24 cellular contexts compared by ENCODE assay signal in the genomic region with DNA sequence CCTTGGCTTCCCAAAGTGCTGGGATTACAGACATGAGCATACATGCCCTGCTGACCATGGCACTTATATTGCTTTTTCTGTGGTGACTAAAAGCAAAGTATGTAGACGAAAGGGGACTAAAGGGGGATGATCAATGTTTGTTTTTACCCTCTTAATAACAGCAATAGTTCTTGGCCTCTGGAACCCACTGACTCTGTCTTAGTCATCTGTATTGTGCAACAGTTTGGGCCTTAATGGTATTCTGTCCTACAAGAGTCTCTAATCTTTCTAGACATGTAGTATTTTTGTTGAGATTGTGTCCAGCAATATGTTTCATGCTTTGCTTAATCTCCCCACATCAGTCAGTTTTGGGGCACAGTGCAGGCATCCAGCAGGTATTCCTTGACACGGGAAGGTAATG.
DNase-seq lines count a peak whose midpoint lies in the region; ATAC-seq, FAIRE-seq and TF ChIP-seq lines count a peak whose summit lies in the region.
"Had no signal": no experiment of that assay in that cellular context is flagged by ENCODE, and none has a peak within 500 bp of the region (broad histone marks: within the 10 kb centered on the region; RNA-seq: fewer than 3 reads in every experiment).

No MANE protein-coding gene starts in this region.

- TF ChIP-seq RAD21 in K562 (CRISPR knock-in tag; conservative IDR thresholded peaks at IDR 0.05 in 1 of 2, IDR thresholded peaks at IDR 0.05 in 1 of 2): no peak

- POLR2A ChIA-PET in K562 (lab: Yijun Ruan, JAX): no interaction called here

- H3K9me1 ChIP-seq in K562 (ENCODE audit: control insufficient read depth, insufficient read depth, low read length): no peaks in the 10 kb centered on the region

- H3K27me3 Mint-ChIP-seq in HFFc6 (ENCODE audit: insufficient read depth): no peaks in the 10 kb centered on the region
- H3K27me3 Mint-ChIP-seq in activated T-helper 17 cell treated with anti-CD3 and anti-CD28 coated beads, Interleukin-2, amount 50 U/mL, for 72 hours: no peaks in the 10 kb centered on the region

- ATAC-seq in K562: peak; percentile 49; the same call in 2 of the 3 replicates
- no peak for ATAC-seq in activated T-helper 17 cell treated with anti-CD3 and anti-CD28 coated beads, Interleukin-2, amount 50 U/mL, for 72 hours (replicated peaks)
- ATAC-seq: activated CD8-positive, alpha-beta T cell treated with anti-CD3 and anti-CD28 coated beads for 36 hours; SK-N-SH treated with all-trans-retinoic acid at 6 μM for 48 hours had no signal

- in situ Hi-C loops in K562 (cut with MboI): no loop called here

- peaks cover 5% of the 10 kb centered on the region; the same call in 1 of the 2 replicates for H3K36me3 Mint-ChIP-seq in HFFc6 (ENCODE audit: low read depth)
- no peaks in the 10 kb centered on the region for H3K36me3 Mint-ChIP-seq in activated T-helper 17 cell treated with anti-CD3 and anti-CD28 coated beads, Interleukin-2, amount 50 U/mL, for 72 hours (ENCODE audit: low read depth)
- H3K36me3 Mint-ChIP-seq: IgD-negative memory B cell had no signal

- no peak overlapping the region for H3K4me2 ChIP-seq in K562 (ENCODE audit: insufficient read depth, low read length)
- no peak overlapping the region for H3K4me2 ChIP-seq in osteoblast (ENCODE audit: insufficient read depth, low read length)

- H3K27ac ChIP-seq in K562 (ENCODE audit: extremely low read depth, low read depth, low read length): no peak overlapping the region
- H3K27ac ChIP-seq in osteoblast (ENCODE audit: low read depth, low read length): no peak overlapping the region
- H3K27ac ChIP-seq: adrenal gland, neutrophil, suprapubic skin, uterus had no signal

- H3K27ac Mint-ChIP-seq in HFFc6: no peak overlapping the region
- no peak overlapping the region for H3K27ac Mint-ChIP-seq in activated T-helper 17 cell treated with anti-CD3 and anti-CD28 coated beads, Interleukin-2, amount 50 U/mL, for 72 hours
- H3K27ac Mint-ChIP-seq: activated CD8-positive, alpha-beta T cell treated with anti-CD3 and anti-CD28 coated beads for 36 hours had no signal

- CTCF ChIA-PET in K562 (lab: Yijun Ruan, JAX; ENCODE audit: low intra/inter-chr PET ratio): no interaction called here

- 23% methylated on average over 2 of the region's 2 CpGs for WGBS in K562 (ENCODE audit: insufficient coverage, low coverage, missing lambda C conversion rate)

- H4K20me1 ChIP-seq in K562 (replicated peaks; ENCODE audit: control insufficient read depth, insufficient read depth, low read length): no peaks in the 10 kb centered on the region
- H4K20me1 ChIP-seq in osteoblast (ENCODE audit: insufficient read depth, low read length): no peaks in the 10 kb centered on the region

- H3K4me3 Mint-ChIP-seq in HFFc6: no peak overlapping the region
- H3K4me3 Mint-ChIP-seq in activated T-helper 17 cell treated with anti-CD3 and anti-CD28 coated beads, Interleukin-2, amount 50 U/mL, for 72 hours: no peak overlapping the region
- H3K4me3 Mint-ChIP-seq: activated CD8-positive, alpha-beta T cell treated with anti-CD3 and anti-CD28 coated beads for 36 hours; IgD-negative memory B cell had no signal

- intact Hi-C loops in K562 (cut with micrococcal nuclease): no loop called here

- H3K9me3 Mint-ChIP-seq in HFFc6: peaks cover 22% of the 10 kb centered on the region
- no peaks in the 10 kb centered on the region for H3K9me3 Mint-ChIP-seq in activated T-helper 17 cell treated with anti-CD3 and anti-CD28 coated beads, Interleukin-2, amount 50 U/mL, for 72 hours

- DNase-seq in Daoy (ENCODE audit: low read depth) (peak; percentile 7), M059J (ENCODE audit: low read depth) (peak; percentile 19), K562 (ENCODE audit: extremely low read depth in 1 of 4, low spot score in 3 of 4) (peak in 1 of 4 experiments; percentile 15), foreskin fibroblast (peak; percentile 58 to 89), HFFc6 (no peak), osteoblast (ENCODE audit: insufficient read length, low spot score, missing footprints) (no peak)
- DNase-seq in stimulated activated naive CD4-positive, alpha-beta T cell (lab: John Stamatoyannopoulos, UW): no peak
- DNase-seq: activated CD4-positive, CD25-positive, alpha-beta regulatory T cell; activated CD8-positive, alpha-beta T cell treated with anti-CD3 and anti-CD28 coated beads for 36 hours; adrenal gland; central memory CD4-positive, alpha-beta T cell; erythroblast; head of caudate nucleus; NCI-H1105; NCI-H524; RPMI8226; stimulated activated CD4-positive, alpha-beta T cell treated with anti-CD3 and anti-CD28 coated beads, Interleukin-15, amount 100 ng/mL, for 24 hours; T1000; uterus had no signal

- no peak for TF ChIP-seq POLR2A in K562 (conservative IDR thresholded peaks at IDR 0.05)

- no peak overlapping the region for H3K9ac ChIP-seq in K562 (ENCODE audit: insufficient read depth in 1 of 2, low read depth in 2 of 2, low read length in 2 of 2)

- no peaks in the 10 kb centered on the region for H3K9me3 ChIP-seq in K562 (replicated peaks; ENCODE audit: control insufficient read depth, insufficient read depth, low read depth, low read length)
- no peaks in the 10 kb centered on the region for H3K9me3 ChIP-seq in osteoblast (ENCODE audit: low read depth, low read length)
- H3K9me3 ChIP-seq: adrenal gland, neutrophil, suprapubic skin, uterus had no signal

- H3K36me3 ChIP-seq in K562 (ENCODE audit: control insufficient read depth, insufficient read depth, low read length) (no peaks in the 10 kb centered on the region), osteoblast (ENCODE audit: insufficient read depth, low read length) (no peaks in the 10 kb centered on the region)
- H3K36me3 ChIP-seq: adrenal gland, neutrophil, suprapubic skin, uterus had no signal

- no peak for TF ChIP-seq CTCF in K562 (IDR thresholded peaks at IDR 0.05 in 2 of 3, conservative IDR thresholded peaks at IDR 0.05 in 1 of 3; ENCODE audit: insufficient read depth in 2 of 3, low read depth in 1 of 3, low read length in 3 of 3)
- no peak for TF ChIP-seq CTCF in foreskin fibroblast (IDR thresholded peaks at IDR 0.05; ENCODE audit: low read depth, low read length)
- no peak for TF ChIP-seq CTCF in HFFc6 (IDR thresholded peaks at IDR 0.05)
- TF ChIP-seq CTCF in osteoblast (IDR thresholded peaks at IDR 0.05; ENCODE audit: extremely low read depth, low read depth, low read length): no peak

- H3K79me2 ChIP-seq in K562 (ENCODE audit: control insufficient read depth, insufficient read depth, low read length) (no peaks in the 10 kb centered on the region), osteoblast (ENCODE audit: insufficient read depth, low read length) (no peaks in the 10 kb centered on the region)

- no peaks in the 10 kb centered on the region for H3K4me1 Mint-ChIP-seq in HFFc6 (ENCODE audit: low read depth)
- H3K4me1 Mint-ChIP-seq in activated T-helper 17 cell treated with anti-CD3 and anti-CD28 coated beads, Interleukin-2, amount 50 U/mL, for 72 hours: no peaks in the 10 kb centered on the region
- H3K4me1 Mint-ChIP-seq: IgD-negative memory B cell had no signal

- H3K27me3 ChIP-seq in K562 (ENCODE audit: control insufficient read depth in 2 of 2, insufficient read depth in 2 of 2, low read length in 2 of 2) (no peaks in the 10 kb centered on the region), osteoblast (ENCODE audit: insufficient read depth, low read length) (no peaks in the 10 kb centered on the region)
- H3K27me3 ChIP-seq: adrenal gland, neutrophil, suprapubic skin, uterus had no signal

- H3K4me3 ChIP-seq in K562: no peak overlapping the region
- H3K4me3 ChIP-seq in foreskin fibroblast (ENCODE audit: low read depth in 1 of 2, low read length in 2 of 2): no peak overlapping the region
- no peak overlapping the region for H3K4me3 ChIP-seq in osteoblast (ENCODE audit: insufficient read depth, low read length)
- H3K4me3 ChIP-seq: adrenal gland, suprapubic skin, uterus had no signal

- H2AFZ ChIP-seq in K562 (ENCODE audit: low read depth, low read length) (no peak overlapping the region), osteoblast (ENCODE audit: low read length) (no peak overlapping the region)

- no peak for FAIRE-seq in K562 (lab: Jason Lieb, UNC)

- TF ChIP-seq EP300 in K562 (IDR thresholded peaks at IDR 0.05; ENCODE audit: low read length): no peak

- no TSS peak for BruUV-seq in K562 (replicated peaks; lab: Mats Ljungman, UMichigan)

- H3K4me1 ChIP-seq in K562 (replicated peaks in 1 of 2; ENCODE audit: control insufficient read depth in 2 of 2, insufficient read depth in 2 of 2, low read length in 2 of 2): no peaks in the 10 kb centered on the region
- no peaks in the 10 kb centered on the region for H3K4me1 ChIP-seq in osteoblast (ENCODE audit: insufficient read depth, low read length)
- H3K4me1 ChIP-seq: adrenal gland, suprapubic skin, uterus had no signal

TF ChIP-seq in K562, 482 proteins besides CTCF, POLR2A, EP300 and RAD21 (continues in another document):
- peak; percentile 97 for TF ChIP-seq CEBPB (tag; IDR thresholded peaks at IDR 0.05)
- TF ChIP-seq MAZ (CRISPR knock-in tag; conservative IDR thresholded peaks at IDR 0.05 in 1 of 2, IDR thresholded peaks at IDR 0.05 in 1 of 2): 0 out of 4 replicates have a peak, but pooled peaks of 1 of the 2 experiments have one; percentile 1
- peak; percentile 68; the same call in 1 of the 2 replicates for TF ChIP-seq EHMT2 (IDR thresholded peaks at IDR 0.05)
- TF ChIP-seq CBFA2T2 (conservative IDR thresholded peaks at IDR 0.05): peak; percentile 49; the same call in 1 of the 2 replicates
- no peak for TF ChIP-seq ZNF766 (CRISPR knock-in tag; conservative IDR thresholded peaks at IDR 0.05)
- TF ChIP-seq, protein P1, sequence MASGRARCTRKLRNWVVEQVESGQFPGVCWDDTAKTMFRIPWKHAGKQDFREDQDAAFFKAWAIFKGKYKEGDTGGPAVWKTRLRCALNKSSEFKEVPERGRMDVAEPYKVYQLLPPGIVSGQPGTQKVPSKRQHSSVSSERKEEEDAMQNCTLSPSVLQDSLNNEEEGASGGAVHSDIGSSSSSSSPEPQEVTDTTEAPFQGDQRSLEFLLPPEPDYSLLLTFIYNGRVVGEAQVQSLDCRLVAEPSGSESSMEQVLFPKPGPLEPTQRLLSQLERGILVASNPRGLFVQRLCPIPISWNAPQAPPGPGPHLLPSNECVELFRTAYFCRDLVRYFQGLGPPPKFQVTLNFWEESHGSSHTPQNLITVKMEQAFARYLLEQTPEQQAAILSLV (tag; IDR thresholded peaks at IDR 0.05): peak; percentile 87
- TF ChIP-seq TAL1 (IDR thresholded peaks at IDR 0.05): peak; percentile 39; the same call in 1 of the 2 replicates
- TF ChIP-seq NFE2 (IDR thresholded peaks at IDR 0.05; ENCODE audit: low read depth): no peak
- peak; percentile 57 for TF ChIP-seq TEAD4 (IDR thresholded peaks at IDR 0.05; ENCODE audit: low read length)
- no peak for TF ChIP-seq TEAD4 (CRISPR knock-in tag; IDR thresholded peaks at IDR 0.05; ENCODE audit: borderline replicate concordance)
- TF ChIP-seq ZNF324 (CRISPR knock-in tag; IDR thresholded peaks at IDR 0.05): no peak
- TF ChIP-seq GABPB1 (CRISPR knock-in tag; IDR thresholded peaks at IDR 0.05): no peak
- TF ChIP-seq LEF1 (IDR thresholded peaks at IDR 0.05): no peak
- peak; percentile 62 for TF ChIP-seq ARID1B (IDR thresholded peaks at IDR 0.05)
- TF ChIP-seq MCM7 (IDR thresholded peaks at IDR 0.05): no peak

Comparison
In these comparisons a context has a peak if more than half of its experiments do, and no peak if none do; other contexts are left out.
1. DNase-seq: peak in Daoy (single experiment), M059J (single experiment) and foreskin fibroblast (2 of 2); none in stimulated activated naive CD4-positive, alpha-beta T cell (0 of 6), HFFc6 (single experiment) and osteoblast (single experiment).